13 cellular contexts compared by ENCODE assay signal in the genomic region with DNA sequence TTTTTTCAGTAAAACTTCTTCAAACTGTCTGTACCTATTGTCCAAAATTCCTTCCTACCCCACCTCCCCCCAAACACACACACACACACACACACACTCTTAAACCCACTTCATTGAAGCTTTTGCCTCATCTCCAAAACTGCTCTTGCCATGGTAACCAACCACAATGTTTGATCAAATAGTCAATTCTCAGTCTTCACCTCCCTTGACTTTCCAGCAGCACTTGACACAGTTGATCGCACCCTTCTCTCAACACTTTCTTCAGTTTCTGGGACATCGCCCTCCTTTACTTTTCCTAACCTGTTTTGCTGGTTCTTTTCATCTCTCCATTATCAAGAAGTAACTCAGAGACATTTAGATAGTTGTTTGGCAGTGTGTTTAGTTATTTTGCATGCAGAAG.
DNase-seq lines count a peak whose midpoint lies in the region; ATAC-seq lines count a peak whose summit lies in the region.
"Had no signal": no experiment of that assay in that cellular context is flagged by ENCODE, and none has a peak within 500 bp of the region (broad histone marks: within the 10 kb centered on the region; RNA-seq: fewer than 3 reads in every experiment).

No MANE protein-coding gene starts in this region.

- no peaks in the 10 kb centered on the region for H3K27me3 Mint-ChIP-seq in activated CD8-positive, alpha-beta T cell treated with anti-CD3 and anti-CD28 coated beads, Interleukin-2, amount 10 ng/mL, durations not matched to agents 7 days and 5 days (ENCODE audit: low read depth)
- H3K27me3 Mint-ChIP-seq: B cell had no signal

- no peaks in the 10 kb centered on the region for H3K4me1 Mint-ChIP-seq in activated CD8-positive, alpha-beta T cell treated with anti-CD3 and anti-CD28 coated beads, Interleukin-2, amount 10 ng/mL, durations not matched to agents 7 days and 5 days (ENCODE audit: low read depth)
- H3K4me1 Mint-ChIP-seq: B cell, GM23338 had no signal

- H3K9me3 Mint-ChIP-seq in activated CD8-positive, alpha-beta T cell treated with anti-CD3 and anti-CD28 coated beads, Interleukin-2, amount 10 ng/mL, durations not matched to agents 7 days and 5 days (ENCODE audit: insufficient read depth), result no peaks in the 10 kb centered on the region
- H3K9me3 Mint-ChIP-seq: CD8-positive, alpha-beta T cell; GM23338 had no signal

- no peaks in the 10 kb centered on the region for H3K36me3 Mint-ChIP-seq in activated CD8-positive, alpha-beta T cell treated with anti-CD3 and anti-CD28 coated beads, Interleukin-2, amount 10 ng/mL, durations not matched to agents 7 days and 5 days (ENCODE audit: low read depth)
- H3K36me3 Mint-ChIP-seq: CD8-positive, alpha-beta T cell had no signal

- H3K4me3 Mint-ChIP-seq in activated CD8-positive, alpha-beta T cell treated with anti-CD3 and anti-CD28 coated beads, Interleukin-2, amount 10 ng/mL, durations not matched to agents 7 days and 5 days, result no peak overlapping the region
- H3K4me3 Mint-ChIP-seq: B cell; CD8-positive, alpha-beta T cell; GM23338 had no signal

- CTCF ChIA-PET in activated CD8-positive, alpha-beta T cell treated with anti-CD3 and anti-CD28 coated beads, Interleukin-2, amount 10 ng/mL, durations not matched to agents 7 days and 5 days (lab: Charles Lee), result no interaction called here

- no peak for ATAC-seq in activated CD8-positive, alpha-beta T cell treated with anti-CD3 and anti-CD28 coated beads, Interleukin-2, amount 10 ng/mL, durations not matched to agents 7 days and 5 days
- ATAC-seq: CD8-positive, alpha-beta T cell; GM23338 had no signal

- no peak overlapping the region for H3K27ac Mint-ChIP-seq in activated CD8-positive, alpha-beta T cell treated with anti-CD3 and anti-CD28 coated beads, Interleukin-2, amount 10 ng/mL, durations not matched to agents 7 days and 5 days
- H3K27ac Mint-ChIP-seq: B cell; CD8-positive, alpha-beta T cell; GM23338 had no signal

- POLR2A ChIA-PET in activated CD8-positive, alpha-beta T cell treated with anti-CD3 and anti-CD28 coated beads, Interleukin-2, amount 10 ng/mL, durations not matched to agents 7 days and 5 days (lab: Charles Lee), result no interaction called here

- DNase-seq in DMS53 (lab: John Stamatoyannopoulos, UW), result peak; percentile 83
- DNase-seq in DMS79 (lab: John Stamatoyannopoulos, UW), result peak; percentile 88
- peak; percentile 20 for DNase-seq in glomerular visceral epithelial cell (ENCODE audit: extremely low spot score)
- peak; percentile 80 for DNase-seq in renal cortical epithelial cell (ENCODE audit: low read depth)
- DNase-seq in retina, result no peak
- DNase-seq in activated CD8-positive, alpha-beta T cell treated with anti-CD3 and anti-CD28 coated beads, Interleukin-2, amount 10 ng/mL, durations not matched to agents 7 days and 5 days, result no peak
- DNase-seq in NCI-H2171 treated with DMSO at 0.1 percent for 48 hours (lab: John Stamatoyannopoulos, UW), result no peak
- DNase-seq: Calu3; CD8-positive, alpha-beta T cell; GF-D8; HCEC 1CT had no signal

Comparison
In these comparisons a context has a peak if more than half of its experiments do, and no peak if none do; other contexts are left out.
1. DNase-seq: peak in DMS53 (single experiment), DMS79 (single experiment), glomerular visceral epithelial cell (single experiment) and renal cortical epithelial cell (single experiment); none in retina (single experiment), activated CD8-positive, alpha-beta T cell treated with anti-CD3 and anti-CD28 coated beads, Interleukin-2, amount 10 ng/mL, durations not matched to agents 7 days and 5 days (single experiment) and NCI-H2171 treated with DMSO at 0.1 percent for 48 hours (single experiment).